ENCODE assay signal across 1 cellular context in the genomic region with DNA sequence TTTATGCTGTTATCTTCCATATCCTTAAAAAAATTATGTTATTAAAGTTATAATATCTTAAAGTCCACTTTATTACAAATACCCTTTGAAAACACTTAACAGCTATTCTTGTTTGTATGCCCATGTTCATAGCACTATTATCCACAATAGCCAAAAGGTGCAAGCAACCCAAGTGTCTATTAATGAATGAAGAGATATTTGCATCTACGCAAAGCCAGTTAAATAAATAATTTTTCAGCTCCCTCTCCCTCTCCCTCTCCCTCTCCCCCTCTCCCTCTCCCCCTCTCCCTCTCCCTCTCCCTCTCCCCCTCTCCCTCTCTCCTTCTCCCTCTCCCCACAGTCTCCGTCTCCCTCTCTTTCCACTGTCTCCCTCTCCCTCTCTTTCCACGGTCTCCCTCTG.
A peak's percentile ranks its signal among the peaks of the same experiment; 100 is the strongest.
TF ChIP-seq lines count a peak whose summit lies in the region.

No MANE protein-coding gene starts in this region.

TF ChIP-seq in HepG2, 621 proteins besides CTCF, POLR2A, EP300 and RAD21:
- no peak for TF ChIP-seq PHF5A (CRISPR knock-in tag; IDR thresholded peaks at IDR 0.05; ENCODE audit: low read depth, unreplicated experiment)
- peak; percentile 96 for TF ChIP-seq PCBP1 (IDR thresholded peaks at IDR 0.05; ENCODE audit: borderline replicate concordance, low read depth, low read length)
- TF ChIP-seq SAFB2 (CRISPR knock-in tag; IDR thresholded peaks at IDR 0.05; ENCODE audit: borderline replicate concordance, low read depth) = no peak
- no peak for TF ChIP-seq TEF (CRISPR knock-in tag; IDR thresholded peaks at IDR 0.05)
- no peak for TF ChIP-seq CHCHD3 (CRISPR knock-in tag; IDR thresholded peaks at IDR 0.05)
- TF ChIP-seq ELF1 (CRISPR knock-in tag; IDR thresholded peaks at IDR 0.05) = no peak
- peak; percentile 95 for TF ChIP-seq PCBP2 (optimal IDR thresholded peaks at IDR 0.05; ENCODE audit: low read depth, low read length, poor library complexity, severe bottlenecking)
- TF ChIP-seq ZBTB8A (CRISPR knock-in tag; IDR thresholded peaks at IDR 0.05; ENCODE audit: borderline replicate concordance, low read depth) = no peak
- TF ChIP-seq SP2 (CRISPR knock-in tag; IDR thresholded peaks at IDR 0.05) = no peak
- peak; percentile 100 for TF ChIP-seq HNRNPK (IDR thresholded peaks at IDR 0.05; ENCODE audit: low read depth, low read length, poor library complexity, severe bottlenecking)
- TF ChIP-seq ZNF629 (CRISPR knock-in tag; conservative IDR thresholded peaks at IDR 0.05) = no peak
- no peak for TF ChIP-seq ZNF362 (CRISPR knock-in tag; IDR thresholded peaks at IDR 0.05; ENCODE audit: borderline replicate concordance)
- TF ChIP-seq TFDP2 (CRISPR knock-in tag; IDR thresholded peaks at IDR 0.05) = no peak
- TF ChIP-seq ZFY (CRISPR knock-in tag; IDR thresholded peaks at IDR 0.05) = no peak
- TF ChIP-seq, protein P1, sequence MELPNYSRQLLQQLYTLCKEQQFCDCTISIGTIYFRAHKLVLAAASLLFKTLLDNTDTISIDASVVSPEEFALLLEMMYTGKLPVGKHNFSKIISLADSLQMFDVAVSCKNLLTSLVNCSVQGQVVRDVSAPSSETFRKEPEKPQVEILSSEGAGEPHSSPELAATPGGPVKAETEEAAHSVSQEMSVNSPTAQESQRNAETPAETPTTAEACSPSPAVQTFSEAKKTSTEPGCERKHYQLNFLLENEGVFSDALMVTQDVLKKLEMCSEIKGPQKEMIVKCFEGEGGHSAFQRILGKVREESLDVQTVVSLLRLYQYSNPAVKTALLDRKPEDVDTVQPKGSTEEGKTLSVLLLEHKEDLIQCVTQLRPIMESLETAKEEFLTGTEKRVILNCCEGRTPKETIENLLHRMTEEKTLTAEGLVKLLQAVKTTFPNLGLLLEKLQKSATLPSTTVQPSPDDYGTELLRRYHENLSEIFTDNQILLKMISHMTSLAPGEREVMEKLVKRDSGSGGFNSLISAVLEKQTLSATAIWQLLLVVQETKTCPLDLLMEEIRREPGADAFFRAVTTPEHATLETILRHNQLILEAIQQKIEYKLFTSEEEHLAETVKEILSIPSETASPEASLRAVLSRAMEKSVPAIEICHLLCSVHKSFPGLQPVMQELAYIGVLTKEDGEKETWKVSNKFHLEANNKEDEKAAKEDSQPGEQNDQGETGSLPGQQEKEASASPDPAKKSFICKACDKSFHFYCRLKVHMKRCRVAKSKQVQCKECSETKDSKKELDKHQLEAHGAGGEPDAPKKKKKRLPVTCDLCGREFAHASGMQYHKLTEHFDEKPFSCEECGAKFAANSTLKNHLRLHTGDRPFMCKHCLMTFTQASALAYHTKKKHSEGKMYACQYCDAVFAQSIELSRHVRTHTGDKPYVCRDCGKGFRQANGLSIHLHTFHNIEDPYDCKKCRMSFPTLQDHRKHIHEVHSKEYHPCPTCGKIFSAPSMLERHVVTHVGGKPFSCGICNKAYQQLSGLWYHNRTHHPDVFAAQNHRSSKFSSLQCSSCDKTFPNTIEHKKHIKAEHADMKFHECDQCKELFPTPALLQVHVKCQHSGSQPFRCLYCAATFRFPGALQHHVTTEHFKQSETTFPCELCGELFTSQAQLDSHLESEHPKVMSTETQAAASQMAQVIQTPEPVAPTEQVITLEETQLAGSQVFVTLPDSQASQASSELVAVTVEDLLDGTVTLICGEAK (IDR thresholded peaks at IDR 0.05) = no peak
- TF ChIP-seq, protein P1 (CRISPR knock-in tag; IDR thresholded peaks at IDR 0.05) = no peak
- TF ChIP-seq ZSCAN5A (CRISPR knock-in tag; IDR thresholded peaks at IDR 0.05; ENCODE audit: borderline replicate concordance) = no peak
- no peak for TF ChIP-seq NKX3-1 (CRISPR knock-in tag; IDR thresholded peaks at IDR 0.05)
